In genomic region chr11:1771273-1771672, GRCh38 we compare ENCODE assay signal across 16 cellular contexts. TPM values are rescaled to one million over a fixed set of nuclear protein-coding genes. Genes with fewer than 3 reads are reported as not detected.
DNase-seq lines count a peak whose midpoint lies in the region; ATAC-seq, FAIRE-seq and TF ChIP-seq lines count a peak whose summit lies in the region.
"Had no signal": no experiment of that assay in that cellular context is flagged by ENCODE, and none has a peak within 500 bp of the region (broad histone marks: within the 10 kb centered on the region; RNA-seq: fewer than 3 reads in every experiment).

No MANE protein-coding gene starts in this region.

- H3K27me3 ChIP-seq in iPS-20b (ENCODE audit: insufficient read depth, low read length) (no peaks in the 10 kb centered on the region), suprapubic skin (no peaks in the 10 kb centered on the region)

- H3K9me3 ChIP-seq in iPS-20b (ENCODE audit: insufficient read depth, low read depth, low read length) (no peaks in the 10 kb centered on the region), suprapubic skin (no peaks in the 10 kb centered on the region)

- H3K27ac ChIP-seq in RWPE1 (peak overlapping the region; percentile 94), iPS-20b (ENCODE audit: low read length) (no peak overlapping the region), suprapubic skin (peak overlapping the region; percentile 51)

- H3K4me1 ChIP-seq in iPS-20b (ENCODE audit: insufficient read depth, low read length) (peaks cover 9% of the 10 kb centered on the region), suprapubic skin (peaks cover 44% of the 10 kb centered on the region)

- no peaks in the 10 kb centered on the region for H3K36me3 Mint-ChIP-seq in activated CD8-positive, alpha-beta T cell treated with anti-CD3 and anti-CD28 coated beads for 36 hours (ENCODE audit: low read depth)
- no peaks in the 10 kb centered on the region for H3K36me3 Mint-ChIP-seq in activated CD8-positive, alpha-beta T cell treated with anti-CD3 and anti-CD28 coated beads, Interleukin-2, amount 10 ng/mL, durations not matched to agents 7 days and 5 days (ENCODE audit: low read depth)
- H3K36me3 Mint-ChIP-seq: activated naive CD8-positive, alpha-beta T cell treated with anti-CD3 and anti-CD28 coated beads, Interleukin-2, amount 10 ng/mL, durations not matched to agents 7 days and 5 days; CD8-positive, alpha-beta T cell; stimulated activated naive B cell treated with anti-CD40 and anti-IgM and Interleukin-4, amounts not matched to agents 10 μg/mL and 1 μg/mL and 100 μg/mL, for 72 hours had no signal

- TF ChIP-seq EP300 in suprapubic skin (IDR thresholded peaks at IDR 0.05): no peak

- CTCF ChIA-PET in activated CD8-positive, alpha-beta T cell treated with anti-CD3 and anti-CD28 coated beads for 36 hours (lab: Charles Lee): interaction anchor here (2.2 kb wide), 1 partner anchor 77 kb away, joined by 10 read pairs; no protein-coding TSS in a partner anchor
- CTCF ChIA-PET in activated CD8-positive, alpha-beta T cell treated with anti-CD3 and anti-CD28 coated beads, Interleukin-2, amount 10 ng/mL, durations not matched to agents 7 days and 5 days (lab: Charles Lee): interaction anchor here (2.5 to 2.9 kb wide), 2 partner anchors 62 to 77 kb away, joined by 7 to 20 read pairs; no protein-coding TSS in a partner anchor
- CTCF ChIA-PET in RWPE1 (lab: Yijun Ruan, JAX): interaction anchor here (1.8 kb wide), 1 partner anchor 61 kb away, joined by 7 read pairs; no protein-coding TSS in a partner anchor

- no peak for FAIRE-seq in RCC 7860 (lab: Jason Lieb, UNC)
- no peak for FAIRE-seq in frontal cortex (lab: Jason Lieb, UNC)

- peak overlapping the region; percentile 37; the same call in 1 of the 2 replicates for H3K9ac ChIP-seq in iPS-20b (ENCODE audit: low read depth, low read length)

- H3K9me3 Mint-ChIP-seq in activated CD8-positive, alpha-beta T cell treated with anti-CD3 and anti-CD28 coated beads for 36 hours: no peaks in the 10 kb centered on the region
- no peaks in the 10 kb centered on the region for H3K9me3 Mint-ChIP-seq in activated CD8-positive, alpha-beta T cell treated with anti-CD3 and anti-CD28 coated beads, Interleukin-2, amount 10 ng/mL, durations not matched to agents 7 days and 5 days (ENCODE audit: insufficient read depth)
- H3K9me3 Mint-ChIP-seq: activated naive CD8-positive, alpha-beta T cell treated with anti-CD3 and anti-CD28 coated beads, Interleukin-2, amount 10 ng/mL, durations not matched to agents 7 days and 5 days; CD8-positive, alpha-beta T cell; effector memory CD8-positive, alpha-beta T cell; stimulated activated naive B cell treated with anti-CD40 and anti-IgM and Interleukin-4, amounts not matched to agents 10 μg/mL and 1 μg/mL and 100 μg/mL, for 72 hours had no signal

- 71% methylated on average over 18 of the region's 18 CpGs for WGBS in suprapubic skin

- intact Hi-C loops in activated CD8-positive, alpha-beta T cell treated with anti-CD3 and anti-CD28 coated beads for 36 hours (cut with micrococcal nuclease): no loop called here

- no peak for ATAC-seq in activated CD8-positive, alpha-beta T cell treated with anti-CD3 and anti-CD28 coated beads for 36 hours
- ATAC-seq in activated CD8-positive, alpha-beta T cell treated with anti-CD3 and anti-CD28 coated beads, Interleukin-2, amount 10 ng/mL, durations not matched to agents 7 days and 5 days: no peak
- ATAC-seq: activated CD4-positive, alpha-beta T cell treated with anti-CD3 and anti-CD28 coated beads for 36 hours; CD8-positive, alpha-beta T cell; stimulated activated naive B cell treated with anti-CD40 and anti-IgM and Interleukin-4, amounts not matched to agents 10 μg/mL and 1 μg/mL and 100 μg/mL, for 72 hours had no signal

- no peaks in the 10 kb centered on the region for H3K36me3 ChIP-seq in iPS-20b (ENCODE audit: insufficient read depth, low read depth, low read length)
- H3K36me3 ChIP-seq in suprapubic skin: no peaks in the 10 kb centered on the region

- POLR2A ChIA-PET in activated CD8-positive, alpha-beta T cell treated with anti-CD3 and anti-CD28 coated beads for 36 hours (lab: Charles Lee): no interaction called here
- POLR2A ChIA-PET in activated CD8-positive, alpha-beta T cell treated with anti-CD3 and anti-CD28 coated beads, Interleukin-2, amount 10 ng/mL, durations not matched to agents 7 days and 5 days (lab: Charles Lee): interaction anchor here (1.8 kb wide), 1 partner anchor 13 kb away, joined by 8 read pairs; no protein-coding TSS in a partner anchor
- POLR2A ChIA-PET in RWPE1 (lab: Yijun Ruan, JAX; ENCODE audit: low non-redundant PET): no interaction called here

- no peak for TF ChIP-seq POLR2A in suprapubic skin (IDR thresholded peaks at IDR 0.05)

- no peak overlapping the region for H3K4me3 ChIP-seq in iPS-20b (ENCODE audit: low read length)
- no peak overlapping the region for H3K4me3 ChIP-seq in suprapubic skin
- H3K4me3 ChIP-seq in foreskin fibroblast (ENCODE audit: low read depth in 1 of 2, low read length in 2 of 2): no peak overlapping the region

- no peaks in the 10 kb centered on the region for H3K27me3 Mint-ChIP-seq in activated CD8-positive, alpha-beta T cell treated with anti-CD3 and anti-CD28 coated beads for 36 hours
- peaks cover 14% of the 10 kb centered on the region for H3K27me3 Mint-ChIP-seq in activated CD8-positive, alpha-beta T cell treated with anti-CD3 and anti-CD28 coated beads, Interleukin-2, amount 10 ng/mL, durations not matched to agents 7 days and 5 days (ENCODE audit: low read depth)
- H3K27me3 Mint-ChIP-seq: activated CD4-positive, alpha-beta T cell treated with anti-CD3 and anti-CD28 coated beads for 36 hours; effector memory CD8-positive, alpha-beta T cell had no signal

- H3K4me1 Mint-ChIP-seq in activated CD8-positive, alpha-beta T cell treated with anti-CD3 and anti-CD28 coated beads for 36 hours (ENCODE audit: low read depth): peaks cover 18% of the 10 kb centered on the region
- H3K4me1 Mint-ChIP-seq in activated CD8-positive, alpha-beta T cell treated with anti-CD3 and anti-CD28 coated beads, Interleukin-2, amount 10 ng/mL, durations not matched to agents 7 days and 5 days (ENCODE audit: low read depth): peaks cover 37% of the 10 kb centered on the region

- H3K4me3 Mint-ChIP-seq in activated CD8-positive, alpha-beta T cell treated with anti-CD3 and anti-CD28 coated beads for 36 hours: no peak overlapping the region
- no peak overlapping the region for H3K4me3 Mint-ChIP-seq in activated CD8-positive, alpha-beta T cell treated with anti-CD3 and anti-CD28 coated beads, Interleukin-2, amount 10 ng/mL, durations not matched to agents 7 days and 5 days
- H3K4me3 Mint-ChIP-seq: activated CD4-positive, alpha-beta T cell treated with anti-CD3 and anti-CD28 coated beads for 36 hours; activated naive CD8-positive, alpha-beta T cell treated with anti-CD3 and anti-CD28 coated beads, Interleukin-2, amount 10 ng/mL, durations not matched to agents 7 days and 5 days; CD8-positive, alpha-beta T cell; stimulated activated naive B cell treated with anti-CD40 and anti-IgM and Interleukin-4, amounts not matched to agents 10 μg/mL and 1 μg/mL and 100 μg/mL, for 72 hours had no signal

- no peak for TF ChIP-seq CTCF in activated CD8-positive, alpha-beta T cell treated with anti-CD3 and anti-CD28 coated beads for 36 hours (IDR thresholded peaks at IDR 0.05)
- TF ChIP-seq CTCF in RWPE1 (conservative IDR thresholded peaks at IDR 0.05; ENCODE audit: low read depth): no peak
- TF ChIP-seq CTCF in suprapubic skin (IDR thresholded peaks at IDR 0.05): no peak
- TF ChIP-seq CTCF in foreskin fibroblast (IDR thresholded peaks at IDR 0.05; ENCODE audit: low read depth, low read length): no peak

- peak; percentile 1 for DNase-seq in activated CD8-positive, alpha-beta T cell treated with anti-CD3 and anti-CD28 coated beads for 36 hours
- DNase-seq in activated CD8-positive, alpha-beta T cell treated with anti-CD3 and anti-CD28 coated beads, Interleukin-2, amount 10 ng/mL, durations not matched to agents 7 days and 5 days: no peak
- DNase-seq in RWPE1 (ENCODE audit: low spot score) (no peak), suprapubic skin (ENCODE audit: low spot score in 2 of 2) (peak; percentile 49 to 53), RCC 7860 (ENCODE audit: low spot score) (no peak), frontal cortex (ENCODE audit: low spot score in 2 of 2) (no peak), foreskin fibroblast (no peak)
- DNase-seq: activated CD4-positive, alpha-beta T cell treated with anti-CD3 and anti-CD28 coated beads for 36 hours; activated naive CD8-positive, alpha-beta T cell treated with anti-CD3 and anti-CD28 coated beads, Interleukin-2, amount 10 ng/mL, durations not matched to agents 7 days and 5 days; CD8-positive, alpha-beta T cell; effector memory CD8-positive, alpha-beta T cell; NCI-H1436 treated with DMSO at 0.1 percent for 48 hours; stimulated activated naive B cell treated with anti-CD40 and anti-IgM and Interleukin-4, amounts not matched to agents 10 μg/mL and 1 μg/mL and 100 μg/mL, for 72 hours; T-helper 9 cell had no signal

- H3K27ac Mint-ChIP-seq in activated CD8-positive, alpha-beta T cell treated with anti-CD3 and anti-CD28 coated beads for 36 hours: no peak overlapping the region
- H3K27ac Mint-ChIP-seq in activated CD8-positive, alpha-beta T cell treated with anti-CD3 and anti-CD28 coated beads, Interleukin-2, amount 10 ng/mL, durations not matched to agents 7 days and 5 days: no peak overlapping the region
- H3K27ac Mint-ChIP-seq: CD8-positive, alpha-beta T cell; stimulated activated naive B cell treated with anti-CD40 and anti-IgM and Interleukin-4, amounts not matched to agents 10 μg/mL and 1 μg/mL and 100 μg/mL, for 72 hours had no signal

RNA-seq across cellular contexts. Expression of gene CTSD, which starts 7.5 kb away (rescaled TPM):
- total RNA-seq in activated CD8-positive, alpha-beta T cell treated with anti-CD3 and anti-CD28 coated beads for 36 hours: 10 to 100 TPM; 44.9 to 45.6 TPM
- 100 to 1,000 TPM; 153 to 172 TPM for total RNA-seq in activated CD8-positive, alpha-beta T cell treated with anti-CD3 and anti-CD28 coated beads, Interleukin-2, amount 10 ng/mL, durations not matched to agents 7 days and 5 days
- total RNA-seq in suprapubic skin: 100 to 1,000 TPM; 319 to 596 (median 469) TPM
- total RNA-seq in frontal cortex: 22.0 TPM

RNA-seq across cellular contexts. Expression of gene IFITM10, which starts 20.9 kb away (rescaled TPM):
- under 1 TPM; 0.07 to 0.31 TPM for total RNA-seq in activated CD8-positive, alpha-beta T cell treated with anti-CD3 and anti-CD28 coated beads for 36 hours
- 1 to 10 TPM in 1 of 2 experiments, under 1 TPM in 1; 0.63 to 1.0 TPM for total RNA-seq in activated CD8-positive, alpha-beta T cell treated with anti-CD3 and anti-CD28 coated beads, Interleukin-2, amount 10 ng/mL, durations not matched to agents 7 days and 5 days
- total RNA-seq in suprapubic skin (1 to 10 TPM; 2.6 to 7.6 (median 6.9) TPM), frontal cortex (0.41 TPM)
- total RNA-seq: A673 had no signal

Comparison
In these comparisons a context has a peak if more than half of its experiments do, and no peak if none do; other contexts are left out.
1. DNase-seq: peak in activated CD8-positive, alpha-beta T cell treated with anti-CD3 and anti-CD28 coated beads for 36 hours (single experiment) and suprapubic skin (2 of 2); none in activated CD8-positive, alpha-beta T cell treated with anti-CD3 and anti-CD28 coated beads, Interleukin-2, amount 10 ng/mL, durations not matched to agents 7 days and 5 days (single experiment), RWPE1 (single experiment), RCC 7860 (single experiment), frontal cortex (0 of 2) and foreskin fibroblast (0 of 2).